Comparison of ENCODE assay signal across 1 cellular context in the genomic region with DNA sequence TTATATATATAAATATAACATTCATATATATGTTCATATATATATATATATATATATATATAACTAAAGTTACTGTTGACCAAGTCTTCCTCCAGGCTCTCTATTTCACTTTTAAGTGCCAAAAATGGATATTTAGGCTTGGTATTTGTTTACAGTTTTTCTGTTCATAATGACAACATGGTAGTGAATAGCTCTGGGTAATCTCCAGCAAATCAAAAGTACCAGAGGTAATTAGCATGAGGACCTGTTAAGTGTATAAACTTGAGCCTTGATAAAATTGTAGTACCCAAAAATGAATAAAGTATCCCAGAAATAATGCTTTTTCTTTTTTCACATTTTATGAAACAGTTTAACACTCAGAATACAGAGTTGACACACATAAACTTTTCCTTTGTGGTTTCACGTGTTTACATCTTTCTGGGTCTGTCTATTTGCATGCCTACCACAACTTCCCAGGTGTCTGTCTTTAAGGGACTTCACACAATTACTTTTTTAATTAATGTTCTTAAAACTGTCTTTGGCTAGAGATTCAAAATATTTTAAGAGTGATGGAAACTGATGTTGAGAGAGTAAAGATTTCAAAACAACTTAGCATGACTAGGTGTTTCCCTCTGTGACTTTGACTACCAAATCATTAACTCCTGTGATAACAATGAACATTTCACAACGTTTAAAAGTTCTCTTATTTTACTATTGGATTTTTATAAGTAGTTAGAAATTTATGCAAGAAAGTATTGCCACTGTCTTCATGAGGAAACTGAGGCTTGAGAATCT.
TF ChIP-seq lines count a peak whose summit lies in the region.

No MANE protein-coding gene starts in this region.

TF ChIP-seq in HepG2, 621 proteins besides CTCF, POLR2A, EP300 and RAD21:
- no peak for TF ChIP-seq PITX1 (CRISPR knock-in tag; IDR thresholded peaks at IDR 0.05)
- no peak for TF ChIP-seq HDAC1 (CRISPR knock-in tag; IDR thresholded peaks at IDR 0.05)
- no peak for TF ChIP-seq ZNF510 (CRISPR knock-in tag; IDR thresholded peaks at IDR 0.05; ENCODE audit: low read depth)
- TF ChIP-seq SCMH1 (CRISPR knock-in tag; IDR thresholded peaks at IDR 0.05; ENCODE audit: borderline replicate concordance), result no peak
- TF ChIP-seq, protein P1, sequence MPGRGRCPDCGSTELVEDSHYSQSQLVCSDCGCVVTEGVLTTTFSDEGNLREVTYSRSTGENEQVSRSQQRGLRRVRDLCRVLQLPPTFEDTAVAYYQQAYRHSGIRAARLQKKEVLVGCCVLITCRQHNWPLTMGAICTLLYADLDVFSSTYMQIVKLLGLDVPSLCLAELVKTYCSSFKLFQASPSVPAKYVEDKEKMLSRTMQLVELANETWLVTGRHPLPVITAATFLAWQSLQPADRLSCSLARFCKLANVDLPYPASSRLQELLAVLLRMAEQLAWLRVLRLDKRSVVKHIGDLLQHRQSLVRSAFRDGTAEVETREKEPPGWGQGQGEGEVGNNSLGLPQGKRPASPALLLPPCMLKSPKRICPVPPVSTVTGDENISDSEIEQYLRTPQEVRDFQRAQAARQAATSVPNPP (CRISPR knock-in tag; IDR thresholded peaks at IDR 0.05), result no peak
- TF ChIP-seq ZNF263 (CRISPR knock-in tag; IDR thresholded peaks at IDR 0.05), result no peak
- no peak for TF ChIP-seq ZNF788 (CRISPR knock-in tag; IDR thresholded peaks at IDR 0.05; ENCODE audit: borderline replicate concordance)
- no peak for TF ChIP-seq PHF20 (CRISPR knock-in tag; IDR thresholded peaks at IDR 0.05)
- TF ChIP-seq, protein P2, sequence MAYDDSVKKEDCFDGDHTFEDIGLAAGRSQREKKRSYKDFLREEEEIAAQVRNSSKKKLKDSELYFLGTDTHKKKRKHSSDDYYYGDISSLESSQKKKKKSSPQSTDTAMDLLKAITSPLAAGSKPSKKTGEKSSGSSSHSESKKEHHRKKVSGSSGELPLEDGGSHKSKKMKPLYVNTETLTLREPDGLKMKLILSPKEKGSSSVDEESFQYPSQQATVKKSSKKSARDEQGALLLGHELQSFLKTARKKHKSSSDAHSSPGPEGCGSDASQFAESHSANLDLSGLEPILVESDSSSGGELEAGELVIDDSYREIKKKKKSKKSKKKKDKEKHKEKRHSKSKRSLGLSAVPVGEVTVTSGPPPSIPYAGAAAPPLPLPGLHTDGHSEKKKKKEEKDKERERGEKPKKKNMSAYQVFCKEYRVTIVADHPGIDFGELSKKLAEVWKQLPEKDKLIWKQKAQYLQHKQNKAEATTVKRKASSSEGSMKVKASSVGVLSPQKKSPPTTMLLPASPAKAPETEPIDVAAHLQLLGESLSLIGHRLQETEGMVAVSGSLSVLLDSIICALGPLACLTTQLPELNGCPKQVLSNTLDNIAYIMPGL (CRISPR knock-in tag; IDR thresholded peaks at IDR 0.05; ENCODE audit: borderline replicate concordance in 1 of 2, low read depth in 1 of 2), result no peak
